In the genomic region with DNA sequence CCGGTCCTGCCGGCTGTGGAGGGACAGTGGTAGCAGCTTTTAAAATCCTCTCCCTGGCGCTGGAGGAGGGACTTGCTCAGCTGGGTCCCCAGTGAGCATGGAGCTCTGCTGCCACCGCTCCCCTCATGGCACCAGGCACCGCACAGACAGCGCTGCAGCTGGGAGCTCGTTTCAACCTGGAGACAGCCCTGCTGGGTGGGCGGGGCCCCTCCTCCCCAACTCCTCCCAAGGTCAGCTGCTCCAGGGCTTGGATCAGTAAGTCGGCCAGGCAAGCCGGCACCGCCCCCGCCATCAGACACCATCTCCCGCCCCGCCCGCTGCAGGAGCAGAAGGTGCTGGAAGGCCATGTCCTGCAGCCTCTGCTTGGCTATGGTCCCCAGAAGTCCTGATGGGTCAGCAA, we compare ENCODE assay signal across 9 cellular contexts. TPM values are rescaled to one million over a fixed set of nuclear protein-coding genes. Genes with fewer than 3 reads are reported as not detected.
DNase-seq lines count a peak whose midpoint lies in the region; ATAC-seq, FAIRE-seq and TF ChIP-seq lines count a peak whose summit lies in the region.
"Had no signal": no experiment of that assay in that cellular context is flagged by ENCODE, and none has a peak within 500 bp of the region (broad histone marks: within the 10 kb centered on the region; RNA-seq: fewer than 3 reads in every experiment).

No MANE protein-coding gene starts in this region.

- 3% methylated on average over 8 of the region's 15 CpGs for WGBS in mammary epithelial cell (ENCODE audit: low coverage, missing lambda C conversion rate)

- H3K27me3 ChIP-seq in mammary epithelial cell (ENCODE audit: insufficient read depth, low read length): peaks cover 4% of the 10 kb centered on the region

- intact Hi-C loops in mammary epithelial cell (cut with micrococcal nuclease): no loop called here
- intact Hi-C loops in kidney (cut with DNase I): no loop called here

- DNase-seq in NCI-H526 treated with DMSO at 0.1 percent for 48 hours (lab: John Stamatoyannopoulos, UW) (peak; percentile 64), mammary epithelial cell (peak; percentile 21), kidney (peak; percentile 90), SHP77 treated with DMSO at 0.1 percent for 48 hours (lab: John Stamatoyannopoulos, UW) (no peak)
- peak; percentile 25 for DNase-seq in stimulated activated CD4-positive, alpha-beta T cell treated with anti-CD3 and anti-CD28 coated beads, Interleukin-1b, Interleukin-23, amount 100 ng/mL, for 48 hours

- dilution Hi-C loops in mammary epithelial cell (cut with HindIII; ENCODE audit: low sequenced_read_pairs): loop anchor here (5.0 kb wide), 1 partner anchor 85 kb away; no protein-coding TSS in a partner anchor

- peak overlapping the region; percentile 61 for H3K4me2 ChIP-seq in mammary epithelial cell (ENCODE audit: insufficient read depth, low read depth, low read length)

- FAIRE-seq in kidney (lab: Jason Lieb, UNC): no peak

- H3K36me3 ChIP-seq in ES-I3 (ENCODE audit: insufficient read depth, low read length) (no peaks in the 10 kb centered on the region), mammary epithelial cell (ENCODE audit: insufficient read depth, low read length) (no peaks in the 10 kb centered on the region), kidney (ENCODE audit: control insufficient read depth in 1 of 2, insufficient read depth in 2 of 2, low read length in 2 of 2) (no peaks in the 10 kb centered on the region)

- H2AFZ ChIP-seq in mammary epithelial cell (ENCODE audit: low read depth, low read length): peak overlapping the region; percentile 27

- H3K79me2 ChIP-seq in mammary epithelial cell (ENCODE audit: insufficient read depth, low read length): no peaks in the 10 kb centered on the region

- no peak overlapping the region for H3K4me3 ChIP-seq in mammary epithelial cell (replicated peaks in 1 of 3; ENCODE audit: insufficient read depth in 1 of 3, low read depth in 2 of 3, low read length in 3 of 3)
- H3K4me3 ChIP-seq in kidney (ENCODE audit: low read length in 2 of 2): peak overlapping the region; percentile 29

- in situ Hi-C loops in mammary epithelial cell (cut with MboI; ENCODE audit: low sequenced_read_pairs in 2 of 2): no loop called here

- H3K27ac ChIP-seq in mammary epithelial cell (ENCODE audit: insufficient read depth, low read depth, low read length): no peak overlapping the region
- no peak overlapping the region for H3K27ac ChIP-seq in kidney (ENCODE audit: low read depth in 2 of 2, low read length in 2 of 2)
- H3K27ac ChIP-seq: skin epidermis had no signal

- 0 out of 2 replicates have a peak, but pooled peaks cover 11% of the 10 kb centered on the region for H3K4me1 ChIP-seq in ES-I3 (ENCODE audit: insufficient read depth, low read length)
- peaks cover 9% of the 10 kb centered on the region for H3K4me1 ChIP-seq in mammary epithelial cell (ENCODE audit: insufficient read depth, low read length)
- peaks cover 0 to 9% of the 10 kb centered on the region in 2 donors for H3K4me1 ChIP-seq in kidney (ENCODE audit: control insufficient read depth in 1 of 2, insufficient read depth in 1 of 2, low read depth in 1 of 2, low read length in 2 of 2)

- BruUV-seq in mammary epithelial cell (replicated peaks; lab: Mats Ljungman, UMichigan): no TSS peak

- CTCF ChIA-PET in mammary epithelial cell (lab: Charles Lee; ENCODE audit: low non-redundant PET): no interaction called here

- H3K9me3 ChIP-seq in ES-I3 (ENCODE audit: control insufficient read depth, insufficient read depth, low read length) (no peaks in the 10 kb centered on the region), mammary epithelial cell (replicated peaks; ENCODE audit: insufficient read depth, low read length) (no peaks in the 10 kb centered on the region), kidney (ENCODE audit: control insufficient read depth in 1 of 2, low read length in 2 of 2) (no peaks in the 10 kb centered on the region)

- ATAC-seq in GM19328 (IDR thresholded peaks at IDR 0.05; ENCODE audit: unreplicated experiment) (no peak), HG03439 (IDR thresholded peaks at IDR 0.05; ENCODE audit: unreplicated experiment) (no peak)

- no peaks in the 10 kb centered on the region for H4K20me1 ChIP-seq in mammary epithelial cell (ENCODE audit: insufficient read depth, low read length)

- TF ChIP-seq CTCF in mammary epithelial cell (conservative IDR thresholded peaks at IDR 0.05 in 1 of 2, IDR thresholded peaks at IDR 0.05 in 1 of 2; ENCODE audit: extremely low read depth in 1 of 2, insufficient read depth in 1 of 2, low read depth in 1 of 2, low read length in 2 of 2): no peak
- no peak for TF ChIP-seq CTCF in kidney (IDR thresholded peaks at IDR 0.05; ENCODE audit: borderline replicate concordance, extremely low read depth, insufficient read depth)

- peak overlapping the region; percentile 19; the same call in 1 of the 2 replicates for H3K9ac ChIP-seq in ES-I3 (ENCODE audit: low read depth, low read length)
- H3K9ac ChIP-seq in mammary epithelial cell (ENCODE audit: insufficient read depth, low read length): no peak overlapping the region
- peak overlapping the region in 1 of 2 donors; percentile 34 for H3K9ac ChIP-seq in kidney (ENCODE audit: low read length in 2 of 2)

RNA-seq across cellular contexts. Expression of a gene that starts 16.4 kb away (rescaled TPM):
- total RNA-seq in mammary epithelial cell (1 to 10 TPM in 1 of 2 donors, under 1 TPM in 1; 0.83 to 1.1 TPM), kidney (18.9 TPM)
- polyA plus RNA-seq in mammary epithelial cell (0.95 TPM), kidney (ENCODE audit: insufficient read depth, low read depth, low replicate concordance) (8.0 TPM)
- polyA minus RNA-seq in mammary epithelial cell: not detected

RNA-seq across cellular contexts. Expression of a gene that starts 16.7 kb away (rescaled TPM):
- total RNA-seq in mammary epithelial cell: not detected
- not detected for polyA plus RNA-seq in mammary epithelial cell
- polyA minus RNA-seq in mammary epithelial cell: not detected
- 1.7 TPM for total RNA-seq in kidney
- polyA plus RNA-seq in kidney (ENCODE audit: insufficient read depth, low read depth, low replicate concordance): 1.5 TPM

Comparison
In these comparisons a context has a peak if more than half of its experiments do, and no peak if none do; other contexts are left out.
1. H3K4me3 ChIP-seq: peak in kidney (2 of 2); none in mammary epithelial cell (0 of 3).